9 cellular contexts compared by ENCODE assay signal in genomic region chr16:813204-813915, GRCh38. TPM values are rescaled to one million over a fixed set of nuclear protein-coding genes. Genes with fewer than 3 reads are reported as not detected.
A peak's percentile ranks its signal among the peaks of the same experiment; 100 is the strongest.
DNase-seq lines count a peak whose midpoint lies in the region; FAIRE-seq and TF ChIP-seq lines count a peak whose summit lies in the region.
"Had no signal": no experiment of that assay in that cellular context is flagged by ENCODE, and none has a peak within 500 bp of the region (broad histone marks: within the 10 kb centered on the region; RNA-seq: fewer than 3 reads in every experiment).

No MANE protein-coding gene starts in this region.

- DNase-seq in C1 segment of cervical spinal cord (lab: John Stamatoyannopoulos, UW) (peak in 11 of 14 donors; percentile 18 to 70 (median 25)), fibroblast of lung (ENCODE audit: low read depth in 2 of 2) (peak in 1 of 2 donors; percentile 20), nephron progenitor cell (peak; percentile 81), urothelium cell line (ENCODE audit: low spot score) (peak; percentile 79), NCI-H524 treated with DMSO at 0.1 percent for 48 hours (lab: John Stamatoyannopoulos, UW) (no peak), HPDE6-E6E7 (ENCODE audit: extremely low spot score) (no peak)
- peak; percentile 85 for DNase-seq in activated CD8-positive, alpha-beta memory T cell treated with anti-CD3 and anti-CD28 coated beads, Interleukin-2, amount 50 U/mL, for 48 hours

- no peaks in the 10 kb centered on the region for H3K9me3 ChIP-seq in fibroblast of lung (ENCODE audit: control insufficient read depth, insufficient read depth, low read depth, low read length)

- H3K79me2 ChIP-seq in fibroblast of lung (ENCODE audit: control insufficient read depth, insufficient read depth, low read length), result no peaks in the 10 kb centered on the region

- H3K4me3 Mint-ChIP-seq in nephron progenitor cell, result no peak overlapping the region

- no peaks in the 10 kb centered on the region for H4K20me1 ChIP-seq in fibroblast of lung (ENCODE audit: control insufficient read depth, extremely low read depth, insufficient read depth, low read length)

- H3K27ac Mint-ChIP-seq in nephron progenitor cell, result no peak overlapping the region

- peak overlapping the region in 1 of 4 experiments; percentile 38 for H3K4me3 ChIP-seq in fibroblast of lung (replicated peaks in 1 of 4; ENCODE audit: control extremely low read depth in 1 of 4, insufficient read depth in 1 of 4, low read depth in 3 of 4, low read length in 4 of 4)

- H3K27me3 Mint-ChIP-seq in nephron progenitor cell (ENCODE audit: low read depth, poor library complexity), result peaks cover 51% of the 10 kb centered on the region

- no peaks in the 10 kb centered on the region for H3K36me3 ChIP-seq in fibroblast of lung (ENCODE audit: control insufficient read depth, insufficient read depth, low read length)

- peak; percentile 82 for TF ChIP-seq CTCF in LNCAP (IDR thresholded peaks at IDR 0.05)
- TF ChIP-seq CTCF in fibroblast of lung (conservative IDR thresholded peaks at IDR 0.05 in 1 of 2, IDR thresholded peaks at IDR 0.05 in 1 of 2; ENCODE audit: low read depth in 1 of 2, low read length in 2 of 2), result peak; percentile 46 to 54
- TF ChIP-seq CTCF in nephron progenitor cell (IDR thresholded peaks at IDR 0.05), result peak; percentile 70

- H3K9ac ChIP-seq in fibroblast of lung (ENCODE audit: insufficient read depth, low read length), result no peak overlapping the region

- no peak overlapping the region for H2AFZ ChIP-seq in fibroblast of lung (ENCODE audit: low read length)

- H3K4me2 ChIP-seq in fibroblast of lung (ENCODE audit: extremely low read depth, insufficient read depth, low read length), result peak overlapping the region; percentile 25

- FAIRE-seq in urothelium cell line (lab: Jason Lieb, UNC), result peak; percentile 73

- peaks cover 36% of the 10 kb centered on the region for H3K9me3 Mint-ChIP-seq in nephron progenitor cell

- H3K36me3 Mint-ChIP-seq in nephron progenitor cell (ENCODE audit: low read depth), result peaks cover 14% of the 10 kb centered on the region

- peaks cover 18% of the 10 kb centered on the region for H3K4me1 Mint-ChIP-seq in nephron progenitor cell

- H3K27ac ChIP-seq in fibroblast of lung (ENCODE audit: insufficient read depth, low read length), result no peak overlapping the region

- H3K27me3 ChIP-seq in fibroblast of lung (ENCODE audit: control insufficient read depth, insufficient read depth, low read length), result no peaks in the 10 kb centered on the region

- no peaks in the 10 kb centered on the region for H3K4me1 ChIP-seq in fibroblast of lung (ENCODE audit: control insufficient read depth, extremely low read depth, insufficient read depth, low read length)

RNA-seq across cellular contexts. Expression of gene GNG13, which starts 12.8 kb away (rescaled TPM):
- not detected in 2 replicates for total RNA-seq in fibroblast of lung
- polyA plus RNA-seq in fibroblast of lung, result not detected in 2 replicates
- not detected in 2 replicates for polyA plus RNA-seq in fibroblast of lung (2012)
- not detected in 2 replicates for polyA minus RNA-seq in fibroblast of lung (ENCODE audit: low replicate concordance)
- total RNA-seq: skeletal muscle tissue had no signal

RNA-seq across cellular contexts. Expression of gene CHTF18, which starts 24.9 kb away (rescaled TPM):
- total RNA-seq in fibroblast of lung, result 1.3 and 4.3 TPM in 2 replicates
- polyA plus RNA-seq in fibroblast of lung, result 1.1 and 5.7 TPM in 2 replicates
- polyA plus RNA-seq in fibroblast of lung (2012), result 3.5 and 16.0 TPM in 2 replicates
- polyA minus RNA-seq in fibroblast of lung (ENCODE audit: low replicate concordance), result 3.5 and 7.7 TPM in 2 replicates

RNA-seq across cellular contexts. Expression of gene RPUSD1, which starts 25.2 kb away (rescaled TPM):
- 15.9 and 16.2 TPM in 2 replicates for total RNA-seq in fibroblast of lung
- polyA plus RNA-seq in fibroblast of lung, result 8.2 and 10.3 TPM in 2 replicates
- 12.6 and 21.8 TPM in 2 replicates for polyA plus RNA-seq in fibroblast of lung (2012)
- polyA minus RNA-seq in fibroblast of lung (ENCODE audit: low replicate concordance), result 6.6 and 10.6 TPM in 2 replicates

RNA-seq across cellular contexts. Expression of gene MSLN, which starts 52.8 kb away (rescaled TPM):
- not detected in 2 replicates for total RNA-seq in fibroblast of lung
- polyA plus RNA-seq in fibroblast of lung, result not detected in 2 replicates
- polyA plus RNA-seq in fibroblast of lung (2012), result not detected in 2 replicates
- not detected in 2 replicates for polyA minus RNA-seq in fibroblast of lung (ENCODE audit: low replicate concordance)

Comparison
In these comparisons a context has a peak if more than half of its experiments do, and no peak if none do; other contexts are left out.
1. DNase-seq: peak in C1 segment of cervical spinal cord (11 of 14), activated CD8-positive, alpha-beta memory T cell treated with anti-CD3 and anti-CD28 coated beads, Interleukin-2, amount 50 U/mL, for 48 hours (single experiment), nephron progenitor cell (single experiment) and urothelium cell line (single experiment); none in NCI-H524 treated with DMSO at 0.1 percent for 48 hours (single experiment) and HPDE6-E6E7 (single experiment).
2. Peak in every context shown above with its lines, with median percentiles within 50 percentile points of each other: CTCF ChIP-seq.